Comparison of ENCODE assay signal across 16 cellular contexts in the genomic region with DNA sequence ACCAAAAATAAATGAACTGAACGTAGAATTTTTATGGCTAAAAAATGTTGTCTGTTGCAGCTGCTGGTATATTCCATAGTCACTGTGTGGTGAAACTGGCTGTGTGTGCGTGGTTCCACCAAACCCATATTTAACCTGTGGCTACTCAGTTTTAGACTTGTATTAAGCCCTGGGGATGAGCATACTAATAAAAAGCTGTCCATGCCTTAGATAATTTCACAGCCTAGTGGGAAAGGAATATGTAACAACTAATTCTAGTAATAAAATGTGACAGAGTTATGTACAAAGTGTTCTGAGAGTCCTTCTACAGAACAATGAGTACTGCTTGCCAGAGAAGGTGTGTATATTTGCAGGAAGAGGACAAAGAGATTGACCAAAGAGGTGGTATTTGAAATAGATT.
"Had no signal": no experiment of that assay in that cellular context is flagged by ENCODE, and none has a peak within 500 bp of the region (broad histone marks: within the 10 kb centered on the region; RNA-seq: fewer than 3 reads in every experiment).

No MANE protein-coding gene starts in this region.

- H3K4me3 ChIP-seq: dorsolateral prefrontal cortex, gastroesophageal sphincter, left lung, lower lobe of right lung, psoas muscle, right atrium auricular region, smooth muscle cell had no signal

- H3K4me2 ChIP-seq: smooth muscle cell had no signal

- H3K27me3 ChIP-seq: dorsolateral prefrontal cortex, gastroesophageal sphincter, left lung, neutrophil, right atrium auricular region had no signal

- DNase-seq: cortex of kidney; dorsolateral prefrontal cortex; effector CD8-positive, alpha-beta T cell; glutamatergic neuron; immature natural killer cell; left lung; lower lobe of right lung; naive B cell; nephron progenitor cell; psoas muscle; stimulated activated CD4-positive, alpha-beta T cell treated with anti-CD3 and anti-CD28 coated beads, Interleukin-2, amount 100 ng/mL, for 48 hours; stimulated activated naive CD4-positive, alpha-beta T cell treated with Interleukin-2 at 50 U/mL for 16 hours had no signal

- H3K9me3 ChIP-seq: gastroesophageal sphincter, left lung, lower lobe of right lung, neutrophil, psoas muscle, right atrium auricular region had no signal

- H3K27ac ChIP-seq: dorsolateral prefrontal cortex, left lung, lower lobe of right lung, neutrophil, psoas muscle, right atrium auricular region had no signal

- H3K36me3 ChIP-seq: gastroesophageal sphincter, left lung, lower lobe of right lung, neutrophil, right atrium auricular region had no signal

- H3K4me1 ChIP-seq: left lung, lower lobe of right lung, psoas muscle, right atrium auricular region had no signal

- ATAC-seq: gastroesophageal sphincter, left lung, lower lobe of right lung, psoas muscle had no signal
